In the genomic region with DNA sequence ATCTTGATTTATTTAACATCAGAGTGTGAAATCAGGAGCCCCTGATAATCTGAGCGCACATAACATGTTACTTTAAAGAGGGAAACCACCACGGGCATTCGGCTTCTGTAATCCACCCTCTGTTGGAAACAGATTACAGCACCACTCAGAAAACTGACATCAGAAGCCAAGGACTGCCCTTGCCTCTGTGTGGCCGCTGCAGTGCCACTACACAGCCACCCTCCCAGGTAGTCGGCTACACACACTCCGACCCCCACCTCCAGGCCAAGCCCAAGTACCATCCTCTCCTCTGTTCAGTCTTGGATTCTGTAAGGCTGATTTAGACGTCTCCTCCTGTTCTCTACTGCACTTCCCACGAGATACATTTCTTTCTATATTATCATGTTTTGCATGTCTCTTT, we compare ENCODE assay signal across 30 cellular contexts.
"Had no signal": no experiment of that assay in that cellular context is flagged by ENCODE, and none has a peak within 500 bp of the region (broad histone marks: within the 10 kb centered on the region; RNA-seq: fewer than 3 reads in every experiment).

No MANE protein-coding gene starts in this region.

- H3K36me3 ChIP-seq: adrenal gland, cardiac muscle cell, Peyer's patch, SJSA1 had no signal

- H3K9me3 ChIP-seq: adrenal gland, Peyer's patch, SJSA1, SK-N-SH had no signal

- H3K27me3 ChIP-seq: adrenal gland, cardiac muscle cell, Peyer's patch, SJSA1 had no signal

- H3K4me1 ChIP-seq: adrenal gland, Peyer's patch, SJSA1 had no signal

- H3K36me3 Mint-ChIP-seq: activated CD4-positive, alpha-beta memory T cell treated with anti-CD3 and anti-CD28 coated beads for 36 hours had no signal

- H3K9ac ChIP-seq: SK-N-SH had no signal

- H3K4me3 ChIP-seq: adrenal gland, cardiac muscle cell, Peyer's patch, SJSA1 had no signal

- H3K4me2 ChIP-seq: SK-N-SH had no signal

- H3K4me3 Mint-ChIP-seq: activated CD4-positive, alpha-beta memory T cell treated with anti-CD3 and anti-CD28 coated beads for 36 hours; activated CD4-positive, alpha-beta T cell treated with anti-CD3 and anti-CD28 coated beads for 36 hours; activated naive CD4-positive, alpha-beta T cell treated with anti-CD3 and anti-CD28 coated beads for 36 hours; activated T-cell treated with anti-CD3 and anti-CD28 coated beads, Interleukin-2, amount 50 U/mL, for 4 hours; activated T-helper 1 cell treated with anti-CD3 and anti-CD28 coated beads, Interleukin-12 subunit alpha, Interleukin-12 subunit beta, Interleukin-2, Interleukin-4 antibody, amounts not matched to agents 30 ng/mL and 10 ng/mL and 1 ng/mL, durations not matched to agents 14 hours and 24 hours and 36 hours; T-helper 1 cell treated with Interleukin-12 subunit alpha and Interleukin-12 subunit beta and Interleukin-4 antibody, amounts not matched to agents 30 μg/mL and 1 μg/mL, for 36 hours; T-helper 2 cell treated with Interferon-gamma antibody and Interleukin-4, amounts not matched to agents 5 μg/mL and 100 μg/mL, for 36 hours had no signal

- H3K4me1 Mint-ChIP-seq: activated CD4-positive, alpha-beta T cell treated with anti-CD3 and anti-CD28 coated beads for 36 hours had no signal

- H3K27ac Mint-ChIP-seq: activated CD4-positive, alpha-beta memory T cell treated with anti-CD3 and anti-CD28 coated beads for 36 hours; activated CD4-positive, alpha-beta T cell treated with anti-CD3 and anti-CD28 coated beads for 36 hours; activated naive CD4-positive, alpha-beta T cell treated with anti-CD3 and anti-CD28 coated beads for 36 hours; activated naive CD4-positive, alpha-beta T cell treated with anti-CD3 and anti-CD28 coated beads, Interleukin-2, amount 50 U/mL, for 72 hours; activated T-helper 1 cell treated with anti-CD3 and anti-CD28 coated beads, Interleukin-12 subunit alpha, Interleukin-12 subunit beta, Interleukin-2, Interleukin-4 antibody, amounts not matched to agents 30 ng/mL and 10 ng/mL and 1 ng/mL, durations not matched to agents 14 hours and 24 hours and 36 hours; T-helper 1 cell treated with Interleukin-12 subunit alpha and Interleukin-12 subunit beta and Interleukin-4 antibody, amounts not matched to agents 30 μg/mL and 1 μg/mL, for 36 hours; T-helper 2 cell treated with Interferon-gamma antibody and Interleukin-4, amounts not matched to agents 5 μg/mL and 100 μg/mL, for 36 hours had no signal

- H3K27ac ChIP-seq: adrenal gland, cardiac muscle cell, Peyer's patch, SJSA1 had no signal

- DNase-seq: activated CD4-positive, alpha-beta memory T cell treated with anti-CD3 and anti-CD28 coated beads for 36 hours; activated CD4-positive, alpha-beta T cell treated with anti-CD3 and anti-CD28 coated beads for 36 hours; activated CD4-positive, alpha-beta T cell treated with anti-CD3 and anti-CD28 coated beads, Interleukin-2, amount 50 U/mL, for 1 hour; activated CD8-positive, alpha-beta memory T cell treated with anti-CD3 and anti-CD28 coated beads, Interleukin-2, amount 50 U/mL, for 4 hours; activated gamma-delta T cell treated with Interleukin-2 at 50 U/mL for 16 hours; activated naive CD4-positive, alpha-beta T cell treated with anti-CD3 and anti-CD28 coated beads for 36 hours; activated T-cell treated with anti-CD3 and anti-CD28 coated beads for 4 hours; activated T-cell treated with anti-CD3 and anti-CD28 coated beads, Interleukin-2, amount 50 U/mL, for 4 hours; adrenal gland; Karpas-422; KBM-7; NCI-H1105; NCI-H1417 treated with DMSO at 0.1 percent for 48 hours; NCI-H1930; NCI-H2081 treated with DMSO at 0.1 percent for 48 hours; NCI-H510A; NCI-H82; NK-92 treated with Interleukin-12 subunit alpha and Interleukin-12 subunit beta, amount 100 ng/mL, for 24 hours; PC-3; Peyer's patch; RPMI8226; SHP77 treated with DMSO at 0.1 percent for 48 hours; SK-N-SH had no signal

- ATAC-seq: activated CD4-positive, alpha-beta T cell treated with anti-CD3 and anti-CD28 coated beads for 36 hours; activated CD4-positive, CD25-positive, alpha-beta regulatory T cell treated with anti-CD3 and anti-CD28 coated beads, Interleukin-2, amount 50 U/mL, for 24 hours; activated naive CD4-positive, alpha-beta T cell treated with anti-CD3 and anti-CD28 coated beads, Interleukin-2, amount 50 U/mL, for 72 hours; activated T-cell treated with anti-CD3 and anti-CD28 coated beads, Interleukin-2, amount 50 U/mL, for 4 hours; PC-3 had no signal

- H3K27me3 Mint-ChIP-seq: activated CD4-positive, alpha-beta memory T cell treated with anti-CD3 and anti-CD28 coated beads for 36 hours; activated CD4-positive, alpha-beta T cell treated with anti-CD3 and anti-CD28 coated beads for 36 hours had no signal
